ENCODE assay signal across 18 cellular contexts in the genomic region with DNA sequence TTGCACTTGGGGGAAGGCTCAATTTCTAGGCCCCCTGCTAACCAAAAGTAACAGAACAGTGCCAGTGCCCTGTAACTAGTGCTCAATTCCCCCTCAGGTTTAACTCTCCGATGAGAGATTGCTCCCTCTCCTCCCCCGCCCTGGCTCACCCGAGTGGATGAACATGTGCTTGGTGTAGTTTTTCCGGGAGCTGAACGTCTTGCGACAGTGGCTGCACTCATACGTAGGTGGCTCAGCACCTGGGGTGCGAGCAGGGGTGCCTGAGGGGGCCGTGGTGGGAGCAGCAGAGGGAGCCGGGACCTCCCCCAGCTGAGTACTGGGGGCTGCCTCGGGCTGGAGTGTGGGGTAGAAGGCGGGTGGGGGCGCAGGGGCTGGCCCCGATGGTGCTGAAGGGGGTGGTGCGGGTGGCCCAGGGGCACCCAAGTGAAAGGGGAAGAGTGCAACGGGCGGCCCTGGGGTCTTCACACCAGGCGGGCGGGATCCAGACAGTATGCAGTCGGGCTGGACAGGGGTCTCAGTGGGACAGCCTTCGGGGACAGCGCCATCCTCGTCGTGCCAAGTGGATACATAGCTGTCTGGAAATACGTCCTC. TPM values are rescaled to one million over a fixed set of nuclear protein-coding genes. Genes with fewer than 3 reads are reported as not detected.
DNase-seq lines count a peak whose midpoint lies in the region; ATAC-seq, FAIRE-seq and TF ChIP-seq lines count a peak whose summit lies in the region.
"Had no signal": no experiment of that assay in that cellular context is flagged by ENCODE, and none has a peak within 500 bp of the region (broad histone marks: within the 10 kb centered on the region; RNA-seq: fewer than 3 reads in every experiment).

No MANE protein-coding gene starts in this region.

- H3K4me2 ChIP-seq in PC-9 = no peak overlapping the region
- H3K4me2 ChIP-seq in H1 (ENCODE audit: insufficient read depth in 1 of 2, low read depth in 2 of 2, low read length in 2 of 2) = peak overlapping the region; percentile 36 to 58; a peak in 1 of 4 replicates

- H3K36me3 Mint-ChIP-seq in activated naive CD4-positive, alpha-beta T cell treated with anti-CD3 and anti-CD28 coated beads, Interleukin-2, amount 10 ng/mL, durations not matched to agents 7 days and 5 days = peaks cover 21% of the 10 kb centered on the region
- H3K36me3 Mint-ChIP-seq in stimulated activated naive B cell treated with anti-CD40 and anti-IgM and Interleukin-4, amounts not matched to agents 10 μg/mL and 1 μg/mL and 100 μg/mL, for 72 hours = peaks cover 13 to 33% of the 10 kb centered on the region in 2 donors
- H3K36me3 Mint-ChIP-seq: natural killer cell treated with Interleukin-12 subunit alpha and Interleukin-12 subunit beta and Interleukin-15 and Interleukin-18, amount 100 ng/mL, for 72 hours had no signal

- H3K79me1 ChIP-seq in H1 (ENCODE audit: low read depth, low read length) = peaks cover 5% of the 10 kb centered on the region

- peaks cover 6% of the 10 kb centered on the region for H3K27me3 Mint-ChIP-seq in activated naive CD4-positive, alpha-beta T cell treated with anti-CD3 and anti-CD28 coated beads, Interleukin-2, amount 10 ng/mL, durations not matched to agents 7 days and 5 days
- H3K27me3 Mint-ChIP-seq in stimulated activated naive B cell treated with anti-CD40 and anti-IgM and Interleukin-4, amounts not matched to agents 10 μg/mL and 1 μg/mL and 100 μg/mL, for 72 hours = no peaks in the 10 kb centered on the region
- H3K27me3 Mint-ChIP-seq: natural killer cell treated with Interleukin-12 subunit alpha and Interleukin-12 subunit beta and Interleukin-15 and Interleukin-18, amount 100 ng/mL, for 72 hours had no signal

- H3K36me3 ChIP-seq in PC-9 (ENCODE audit: low read depth) = no peaks in the 10 kb centered on the region
- peaks cover 0 to 9% (median 2%) of the 10 kb centered on the region in 4 experiments; a peak in 2 of 8 replicates for H3K36me3 ChIP-seq in H1 (ENCODE audit: control insufficient read depth in 2 of 4, insufficient read depth in 4 of 4, low read length in 3 of 4)

- no peak overlapping the region for H2BK15ac ChIP-seq in H1 (ENCODE audit: low read length)

- no peak overlapping the region for H3K23ac ChIP-seq in H1 (ENCODE audit: insufficient read length)

- H4K91ac ChIP-seq in H1 (replicated peaks; ENCODE audit: insufficient read length, low read length) = no peak overlapping the region

- ATAC-seq in stimulated activated naive B cell treated with anti-CD40 and anti-IgM and Interleukin-4, amounts not matched to agents 10 μg/mL and 1 μg/mL and 100 μg/mL, for 72 hours (replicated peaks) = no peak
- ATAC-seq: natural killer cell treated with Interleukin-12 subunit alpha and Interleukin-12 subunit beta and Interleukin-15 and Interleukin-18, amount 100 ng/mL, for 72 hours had no signal

- H3K9ac ChIP-seq in H1 (replicated peaks in 1 of 4; ENCODE audit: extremely low read depth in 1 of 4, low read depth in 3 of 4, low read length in 3 of 4) = no peak overlapping the region

- H3K4me3 Mint-ChIP-seq in activated naive CD4-positive, alpha-beta T cell treated with anti-CD3 and anti-CD28 coated beads, Interleukin-2, amount 10 ng/mL, durations not matched to agents 7 days and 5 days = peak overlapping the region; percentile 62
- peak overlapping the region in 1 of 2 donors; percentile 82 for H3K4me3 Mint-ChIP-seq in stimulated activated naive B cell treated with anti-CD40 and anti-IgM and Interleukin-4, amounts not matched to agents 10 μg/mL and 1 μg/mL and 100 μg/mL, for 72 hours

- H3K9me3 ChIP-seq in PC-9 (ENCODE audit: insufficient read depth, low read depth) (no peaks in the 10 kb centered on the region), H1 (ENCODE audit: insufficient read depth in 2 of 2, low read depth in 1 of 2, low read length in 1 of 2) (no peaks in the 10 kb centered on the region)
- H3K9me3 ChIP-seq: suprapubic skin had no signal

- 0 out of 2 replicates have a peak overlapping the region, but pooled peaks have one; percentile 52 for H2BK5ac ChIP-seq in H1 (ENCODE audit: low read depth, low read length)

- no peaks in the 10 kb centered on the region for H3K9me2 ChIP-seq in PC-9 (ENCODE audit: insufficient read depth)

- H3K4me1 ChIP-seq in PC-9 (replicated peaks; ENCODE audit: insufficient read depth) (peaks cover 10% of the 10 kb centered on the region), H1 (replicated peaks in 1 of 4; ENCODE audit: control insufficient read depth in 3 of 4, insufficient read depth in 4 of 4, low read length in 3 of 4) (peaks cover 0 to 30% (median 18%) of the 10 kb centered on the region in 4 experiments; a peak in 6 of 7 replicates)

- H2AFZ ChIP-seq in PC-9 (no peak overlapping the region), H1 (ENCODE audit: low read length) (no peak overlapping the region)

- no peaks in the 10 kb centered on the region for H4K20me1 ChIP-seq in PC-9 (ENCODE audit: insufficient read depth)
- H4K20me1 ChIP-seq in H1 (replicated peaks in 1 of 2; ENCODE audit: control insufficient read depth in 1 of 2, insufficient read depth in 2 of 2, low read length in 2 of 2) = peaks cover 2 to 9% of the 10 kb centered on the region in 2 experiments

- no peak overlapping the region for H2BK12ac ChIP-seq in H1 (ENCODE audit: low read depth, low read length)

- BruUV-seq in PC-9 (replicated peaks; lab: Mats Ljungman, UMichigan) = TSS peak; percentile 13

- no peak overlapping the region for H2AK5ac ChIP-seq in H1 (ENCODE audit: low read depth, low read length)

- no peak overlapping the region for H3K4ac ChIP-seq in H1 (replicated peaks; ENCODE audit: insufficient read length, low read depth, low read length)

- 91% methylated on average over 14 of the region's 25 CpGs; no CpG with 5 or more reads in 1 of the 2 experiments for WGBS in H1 (ENCODE audit: extremely low coverage in 1 of 2, insufficient coverage in 1 of 2, insufficient read length in 1 of 2, insufficient replicate concordance in 2 of 2, low coverage in 1 of 2, low lambda C conversion rate in 2 of 2, missing lambda C conversion rate in 1 of 2), 2 experiments

- POLR2A ChIA-PET in PC-9 (lab: Charles Lee; ENCODE audit: unreplicated experiment) (no interaction called here), H1 (lab: Charles Lee; ENCODE audit: partially characterized antibody) (interaction anchor here (0.5 to 21.3 kb wide), 10 partner anchors 16 to 333 kb away, joined by 3 to 650 read pairs (median 9); partner anchors contain the start of genes CHMP2A, TRIM28, UBE2M and ZNF497)

- H3K18ac ChIP-seq in H1 (ENCODE audit: extremely low read depth, low read length) = no peak overlapping the region

- CTCF ChIA-PET in activated naive CD4-positive, alpha-beta T cell treated with anti-CD3 and anti-CD28 coated beads, Interleukin-2, amount 10 ng/mL, durations not matched to agents 7 days and 5 days (lab: Charles Lee) = interaction anchor here (1.3 to 7.4 kb wide), 2 partner anchors 38 to 63 kb away, joined by 4 to 109 read pairs; partner anchors contain the start of gene CHMP2A
- CTCF ChIA-PET in PC-9 (lab: Charles Lee) (no interaction called here), H1 (lab: Charles Lee; ENCODE audit: partially characterized antibody) (interaction anchor here (0.6 to 5.2 kb wide), 5 partner anchors 17 to 80 kb away, joined by 3 to 27 read pairs (median 3); no protein-coding TSS in a partner anchor)

- intact Hi-C loops in PC-9 (cut with micrococcal nuclease; ENCODE audit: unreplicated experiment) = loop anchor here (5.0 kb wide), 1 partner anchor 1414 kb away; no protein-coding TSS in a partner anchor

- TF ChIP-seq EP300 in H1 (IDR thresholded peaks at IDR 0.05; ENCODE audit: borderline replicate concordance in 1 of 2, low read depth in 2 of 2, low read length in 2 of 2) = no peak

- no peak for FAIRE-seq in H1 (lab: Jason Lieb, UNC)

- peaks cover 60% of the 10 kb centered on the region for H3K4me1 Mint-ChIP-seq in activated naive CD4-positive, alpha-beta T cell treated with anti-CD3 and anti-CD28 coated beads, Interleukin-2, amount 10 ng/mL, durations not matched to agents 7 days and 5 days
- H3K4me1 Mint-ChIP-seq in stimulated activated naive B cell treated with anti-CD40 and anti-IgM and Interleukin-4, amounts not matched to agents 10 μg/mL and 1 μg/mL and 100 μg/mL, for 72 hours = peaks cover 41 to 71% of the 10 kb centered on the region in 2 donors

- TF ChIP-seq CTCF in PC-9 (conservative IDR thresholded peaks at IDR 0.05) (no peak), H1 (IDR thresholded peaks at IDR 0.05; ENCODE audit: control extremely low read depth in 1 of 3, insufficient read depth in 1 of 3, low read depth in 1 of 3, low read length in 3 of 3) (no peak)

- H3K27ac ChIP-seq in PC-9 (no peak overlapping the region), H1 (ENCODE audit: low read depth, low read length) (0 out of 2 replicates have a peak overlapping the region, but pooled peaks have one; percentile 28)
- H3K27ac ChIP-seq: suprapubic skin had no signal

- peaks cover 14% of the 10 kb centered on the region; the same call in 1 of the 2 replicates for H3F3A ChIP-seq in PC-9 (ENCODE audit: insufficient read depth, low read depth)

- peaks cover 11% of the 10 kb centered on the region for H3K23me2 ChIP-seq in H1 (ENCODE audit: low read depth, low read length)

- no peak for DNase-seq in activated naive CD4-positive, alpha-beta T cell treated with anti-CD3 and anti-CD28 coated beads, Interleukin-2, amount 10 ng/mL, durations not matched to agents 7 days and 5 days
- DNase-seq in activated naive CD4-positive, alpha-beta T cell (lab: John Stamatoyannopoulos, UW) = no peak
- DNase-seq in PC-9 (no peak), H1 (ENCODE audit: low read depth in 1 of 2, low spot score in 2 of 2) (no peak), middle frontal gyrus (ENCODE audit: extremely low spot score, low spot score) (no peak), NCI-H748 (lab: John Stamatoyannopoulos, UW; ENCODE audit: unreplicated experiment) (no peak), hypothalamus (lab: John Stamatoyannopoulos, UW) (no peak)
- no peak for DNase-seq in stimulated activated naive B cell treated with anti-CD40 and anti-IgM and Interleukin-4, amounts not matched to agents 10 μg/mL and 1 μg/mL and 100 μg/mL, for 72 hours
- DNase-seq: activated CD8-positive, alpha-beta memory T cell treated with anti-CD3 and anti-CD28 coated beads, Interleukin-2, amount 50 U/mL, for 4 hours; AML-193; foreskin melanocyte; immature natural killer cell; Kasumi-1; NCI-H1417 treated with DMSO at 0.1 percent for 48 hours; NCI-H345 had no signal

- no peak for TF ChIP-seq POLR2A in H1 (IDR thresholded peaks at IDR 0.05; ENCODE audit: control extremely low read depth in 1 of 2, low read depth in 2 of 2, low read length in 2 of 2)

- H3K14ac ChIP-seq in H1 (ENCODE audit: insufficient read length) = no peak overlapping the region

- no peak overlapping the region for H4K5ac ChIP-seq in H1 (ENCODE audit: insufficient read length, low read depth, low read length)

- H3K9me3 Mint-ChIP-seq in activated naive CD4-positive, alpha-beta T cell treated with anti-CD3 and anti-CD28 coated beads, Interleukin-2, amount 10 ng/mL, durations not matched to agents 7 days and 5 days = no peaks in the 10 kb centered on the region
- H3K9me3 Mint-ChIP-seq in stimulated activated naive B cell treated with anti-CD40 and anti-IgM and Interleukin-4, amounts not matched to agents 10 μg/mL and 1 μg/mL and 100 μg/mL, for 72 hours = no peaks in the 10 kb centered on the region
- H3K9me3 Mint-ChIP-seq: immature natural killer cell; natural killer cell treated with Interleukin-12 subunit alpha and Interleukin-12 subunit beta and Interleukin-15 and Interleukin-18, amount 100 ng/mL, for 72 hours had no signal

- TF ChIP-seq RAD21 in H1 (IDR thresholded peaks at IDR 0.05 in 1 of 2, conservative IDR thresholded peaks at IDR 0.05 in 1 of 2; ENCODE audit: low read depth in 2 of 2, low read length in 2 of 2) = no peak

- H3K79me2 ChIP-seq in PC-9 (ENCODE audit: low read depth) (peaks cover 18% of the 10 kb centered on the region), H1 (ENCODE audit: control insufficient read depth in 1 of 2, insufficient read depth in 2 of 2, low read length in 2 of 2) (peaks cover 0 to 17% of the 10 kb centered on the region in 2 experiments; a peak in 1 of 4 replicates)

- H3K27ac Mint-ChIP-seq in activated naive CD4-positive, alpha-beta T cell treated with anti-CD3 and anti-CD28 coated beads, Interleukin-2, amount 10 ng/mL, durations not matched to agents 7 days and 5 days = peak overlapping the region; percentile 73
- H3K27ac Mint-ChIP-seq in stimulated activated naive B cell treated with anti-CD40 and anti-IgM and Interleukin-4, amounts not matched to agents 10 μg/mL and 1 μg/mL and 100 μg/mL, for 72 hours = peak overlapping the region; percentile 84

- H3K27me3 ChIP-seq in PC-9 (ENCODE audit: insufficient read depth, low read depth) = no peaks in the 10 kb centered on the region
- H3K27me3 ChIP-seq in H1 (replicated peaks in 1 of 4; ENCODE audit: control insufficient read depth in 3 of 4, extremely low read depth in 1 of 4, insufficient read depth in 3 of 4, low read length in 3 of 4) = no peaks in the 10 kb centered on the region
- H3K27me3 ChIP-seq: suprapubic skin had no signal

- no peak overlapping the region for H2BK20ac ChIP-seq in H1 (ENCODE audit: low read length)

- no peak overlapping the region for H2BK120ac ChIP-seq in H1 (replicated peaks; ENCODE audit: low read depth, low read length)

- peak overlapping the region; percentile 51; the same call in 1 of the 2 replicates for H4K8ac ChIP-seq in H1 (ENCODE audit: extremely low read depth, insufficient read depth, low read length)

- no peak overlapping the region for H3K56ac ChIP-seq in H1 (replicated peaks; ENCODE audit: insufficient read length, low read depth, low read length)

- no peak overlapping the region for H3K4me3 ChIP-seq in PC-9
- H3K4me3 ChIP-seq in H1 (ENCODE audit: extremely low read depth in 1 of 4, insufficient read depth in 2 of 4, low read depth in 3 of 4, low read length in 4 of 4) = peak overlapping the region in 2 of 4 experiments; percentile 3 to 16; a peak in 1 of 8 replicates
- H3K4me3 ChIP-seq: lung, suprapubic skin had no signal

RNA-seq across cellular contexts. Expression of gene ZBTB45, which starts 3.3 kb away (rescaled TPM):
- total RNA-seq in PC-9 (2021) = 8.1 and 8.9 TPM in 2 replicates
- 16.9 and 17.3 TPM in 2 replicates for total RNA-seq in H1 (2021; fragmentation: NEBNext Ultra II Directional; extraction: Animal tissue kit (Norgen Biotek cat#: 25700))
- polyA plus RNA-seq in H1 (2011; rRNA removed) = 17.2 and 31.4 TPM in 2 replicates
- 10.8 TPM for polyA plus RNA-seq in H1 (2011; cell fraction: cytosol; rRNA removed)
- polyA plus RNA-seq in H1 (2011; cell fraction: nucleus; rRNA removed) = 18.7 TPM
- polyA plus RNA-seq in H1 (2012, experiment 1 of 2) = 8.9 to 18.6 TPM (median 17.5 TPM) in 4 replicates
- polyA plus RNA-seq in H1 (2012, experiment 2 of 2) = 13.2 TPM
- polyA plus RNA-seq in H1 (2013, experiment 1 of 2) = 12.5 TPM
- polyA plus RNA-seq in H1 (2013, experiment 2 of 2) = 13.1 TPM
- 5.0 and 5.1 TPM in 2 replicates for polyA minus RNA-seq in H1 (2011; rRNA and poly(A)+ RNA removed)
- polyA minus RNA-seq in H1 (2011; cell fraction: cytosol; rRNA and poly(A)+ RNA removed) = 10.1 TPM
- polyA minus RNA-seq in H1 (2011; cell fraction: nucleus; rRNA and poly(A)+ RNA removed) = 18.1 TPM

RNA-seq across cellular contexts. Expression of gene SLC27A5, which starts 4.5 kb away (rescaled TPM):
- total RNA-seq in PC-9 (2021) = 8.4 and 9.2 TPM in 2 replicates
- total RNA-seq in H1 (2021; fragmentation: NEBNext Ultra II Directional; extraction: Animal tissue kit (Norgen Biotek cat#: 25700)) = 20.7 and 25.1 TPM in 2 replicates
- 80.5 and 95.9 TPM in 2 replicates for polyA plus RNA-seq in H1 (2011; rRNA removed)
- polyA plus RNA-seq in H1 (2011; cell fraction: cytosol; rRNA removed) = 69.6 TPM
- polyA plus RNA-seq in H1 (2011; cell fraction: nucleus; rRNA removed) = 68.5 TPM
- polyA plus RNA-seq in H1 (2012, experiment 1 of 2) = 39.9 to 57.6 TPM (median 48.9 TPM) in 4 replicates
- 53.5 TPM for polyA plus RNA-seq in H1 (2012, experiment 2 of 2)
- polyA plus RNA-seq in H1 (2013, experiment 1 of 2) = 30.3 TPM
- 31.5 TPM for polyA plus RNA-seq in H1 (2013, experiment 2 of 2)
- 34.0 and 38.3 TPM in 2 replicates for polyA minus RNA-seq in H1 (2011; rRNA and poly(A)+ RNA removed)
- 10.1 TPM for polyA minus RNA-seq in H1 (2011; cell fraction: cytosol; rRNA and poly(A)+ RNA removed)
- polyA minus RNA-seq in H1 (2011; cell fraction: nucleus; rRNA and poly(A)+ RNA removed) = 16.9 TPM

RNA-seq across cellular contexts. Expression of gene TRIM28, which starts 27.5 kb away (rescaled TPM):
- total RNA-seq in PC-9 (2021) = 311 and 322 TPM in 2 replicates
- 1,398 and 1,433 TPM in 2 replicates for total RNA-seq in H1 (2021; fragmentation: NEBNext Ultra II Directional; extraction: Animal tissue kit (Norgen Biotek cat#: 25700))
- polyA plus RNA-seq in H1 (2011; rRNA removed) = 1,442 and 2,243 TPM in 2 replicates
- 1,009 TPM for polyA plus RNA-seq in H1 (2011; cell fraction: cytosol; rRNA removed)
- 3,768 TPM for polyA plus RNA-seq in H1 (2011; cell fraction: nucleus; rRNA removed)
- polyA plus RNA-seq in H1 (2012, experiment 1 of 2) = 1,824 to 2,237 TPM (median 2,041 TPM) in 4 replicates
- 2,033 TPM for polyA plus RNA-seq in H1 (2012, experiment 2 of 2)
- 913 TPM for polyA plus RNA-seq in H1 (2013, experiment 1 of 2)
- 805 TPM for polyA plus RNA-seq in H1 (2013, experiment 2 of 2)
- polyA minus RNA-seq in H1 (2011; rRNA and poly(A)+ RNA removed) = 3,393 and 4,202 TPM in 2 replicates
- 1,842 TPM for polyA minus RNA-seq in H1 (2011; cell fraction: cytosol; rRNA and poly(A)+ RNA removed)
- 1,128 TPM for polyA minus RNA-seq in H1 (2011; cell fraction: nucleus; rRNA and poly(A)+ RNA removed)

RNA-seq across cellular contexts. Expression of gene CHMP2A, which starts 38.6 kb away (rescaled TPM):
- 149 and 186 TPM in 2 replicates for total RNA-seq in PC-9 (2021)
- total RNA-seq in H1 (2021; fragmentation: NEBNext Ultra II Directional; extraction: Animal tissue kit (Norgen Biotek cat#: 25700)) = 70.0 and 75.8 TPM in 2 replicates
- 115 and 132 TPM in 2 replicates for polyA plus RNA-seq in H1 (2011; rRNA removed)
- 180 TPM for polyA plus RNA-seq in H1 (2011; cell fraction: cytosol; rRNA removed)
- 98.9 TPM for polyA plus RNA-seq in H1 (2011; cell fraction: nucleus; rRNA removed)
- 105 to 150 TPM (median 138 TPM) in 4 replicates for polyA plus RNA-seq in H1 (2012, experiment 1 of 2)
- 99.5 TPM for polyA plus RNA-seq in H1 (2012, experiment 2 of 2)
- 83.2 TPM for polyA plus RNA-seq in H1 (2013, experiment 1 of 2)
- polyA plus RNA-seq in H1 (2013, experiment 2 of 2) = 87.1 TPM
- polyA minus RNA-seq in H1 (2011; rRNA and poly(A)+ RNA removed) = 83.8 and 85.2 TPM in 2 replicates
- polyA minus RNA-seq in H1 (2011; cell fraction: cytosol; rRNA and poly(A)+ RNA removed) = 70.9 TPM
- polyA minus RNA-seq in H1 (2011; cell fraction: nucleus; rRNA and poly(A)+ RNA removed) = 34.6 TPM

RNA-seq across cellular contexts. Expression of gene ZNF446, which starts 40.2 kb away (rescaled TPM):
- 11.0 and 16.5 TPM in 2 replicates for total RNA-seq in PC-9 (2021)
- 4.1 and 4.3 TPM in 2 replicates for total RNA-seq in H1 (2021; fragmentation: NEBNext Ultra II Directional; extraction: Animal tissue kit (Norgen Biotek cat#: 25700))
- polyA plus RNA-seq in H1 (2011; rRNA removed) = 5.5 and 8.2 TPM in 2 replicates
- polyA plus RNA-seq in H1 (2011; cell fraction: cytosol; rRNA removed) = 5.6 TPM
- 11.0 TPM for polyA plus RNA-seq in H1 (2011; cell fraction: nucleus; rRNA removed)
- polyA plus RNA-seq in H1 (2012, experiment 1 of 2) = 4.0 to 5.5 TPM (median 4.5 TPM) in 4 replicates
- polyA plus RNA-seq in H1 (2012, experiment 2 of 2) = 4.2 TPM
- 2.3 TPM for polyA plus RNA-seq in H1 (2013, experiment 1 of 2)
- polyA plus RNA-seq in H1 (2013, experiment 2 of 2) = 2.1 TPM
- polyA minus RNA-seq in H1 (2011; rRNA and poly(A)+ RNA removed) = 2.9 and 3.7 TPM in 2 replicates
- polyA minus RNA-seq in H1 (2011; cell fraction: cytosol; rRNA and poly(A)+ RNA removed) = 4.0 TPM
- 6.5 TPM for polyA minus RNA-seq in H1 (2011; cell fraction: nucleus; rRNA and poly(A)+ RNA removed)
